14 cellular contexts compared by ENCODE assay signal in genomic region chr1:2316451-2316940, GRCh38.
A peak's percentile ranks its signal among the peaks of the same experiment; 100 is the strongest.
DNase-seq lines count a peak whose midpoint lies in the region; TF ChIP-seq lines count a peak whose summit lies in the region.
"Had no signal": no experiment of that assay in that cellular context is flagged by ENCODE, and none has a peak within 500 bp of the region (broad histone marks: within the 10 kb centered on the region; RNA-seq: fewer than 3 reads in every experiment).

No MANE protein-coding gene starts in this region.

- DNase-seq in EL: peak; percentile 65
- DNase-seq in RWPE1 (ENCODE audit: low spot score): no peak
- no peak for DNase-seq in glutamatergic neuron
- no peak for DNase-seq in spleen
- DNase-seq in NCI-H2107 treated with DMSO at 0.1 percent for 48 hours (lab: John Stamatoyannopoulos, UW; ENCODE audit: unreplicated experiment): no peak
- no peak for DNase-seq in HCEC 1CT
- no peak for DNase-seq in epidermal melanocyte (ENCODE audit: insufficient read length, low spot score)
- no peak for DNase-seq in HuH-7.5 (ENCODE audit: low spot score)
- DNase-seq: activated CD4-positive, CD25-positive, alpha-beta regulatory T cell treated with anti-CD3 and anti-CD28 coated beads, Interleukin-2, amount 50 U/mL, for 72 hours; activated effector memory CD4-positive, alpha-beta T cell treated with Interleukin-2 at 50 U/mL for 16 hours; heart left ventricle; NCI-H2227 treated with DMSO at 0.1 percent for 48 hours; SHP77 treated with DMSO at 0.1 percent for 48 hours had no signal

- H3K4me3 ChIP-seq in spleen: no peak overlapping the region
- H3K4me3 ChIP-seq: GM12878, heart left ventricle had no signal

- POLR2A ChIA-PET in RWPE1 (lab: Yijun Ruan, JAX; ENCODE audit: low non-redundant PET): no interaction called here

- H3K4me1 ChIP-seq in spleen: peaks cover 28 to 89% (median 56%) of the 10 kb centered on the region in 6 donors

- intact Hi-C loops in spleen (cut with DNase I; ENCODE audit: low total_unique reads): no loop called here

- CTCF ChIA-PET in RWPE1 (lab: Yijun Ruan, JAX): interaction anchor here (0.5 to 2.6 kb wide), 4 partner anchors 104 to 143 kb away, joined by 3 to 12 read pairs (median 4); partner anchors contain the start of gene FAAP20

- no peak overlapping the region for H3K4me3 Mint-ChIP-seq in glutamatergic neuron (ENCODE audit: unreplicated experiment)

- peaks cover 0 to 51% (median 0%) of the 10 kb centered on the region in 7 donors for H3K27me3 ChIP-seq in spleen (replicated peaks in 1 of 7)

- H3K9me3 ChIP-seq in spleen: no peaks in the 10 kb centered on the region
- H3K9me3 ChIP-seq: heart left ventricle had no signal

- H3K9me3 Mint-ChIP-seq in glutamatergic neuron (ENCODE audit: unreplicated experiment): no peaks in the 10 kb centered on the region

- no peaks in the 10 kb centered on the region for H3K36me3 ChIP-seq in spleen
- H3K36me3 ChIP-seq: heart left ventricle had no signal

- H3K27ac Mint-ChIP-seq in glutamatergic neuron (ENCODE audit: unreplicated experiment): peak overlapping the region; percentile 33

- no peaks in the 10 kb centered on the region for H3K36me3 Mint-ChIP-seq in glutamatergic neuron (ENCODE audit: unreplicated experiment)

- peaks cover under 1% of the 10 kb centered on the region for H3K27me3 Mint-ChIP-seq in glutamatergic neuron (ENCODE audit: unreplicated experiment)

- TF ChIP-seq POLR2A in spleen (IDR thresholded peaks at IDR 0.05): no peak

- 54 to 82% (median 78%) methylated on average over 4 to 14 of the region's 14 CpGs for WGBS in spleen, 5 donors

- H3K4me1 Mint-ChIP-seq in glutamatergic neuron (ENCODE audit: low read depth, unreplicated experiment): no peaks in the 10 kb centered on the region

- TF ChIP-seq CTCF in RWPE1 (conservative IDR thresholded peaks at IDR 0.05; ENCODE audit: low read depth) (no peak), glutamatergic neuron (IDR thresholded peaks at IDR 0.05; ENCODE audit: partially characterized antibody, unreplicated experiment) (no peak), spleen (IDR thresholded peaks at IDR 0.05 in 8 of 11, conservative IDR thresholded peaks at IDR 0.05 in 3 of 11) (no peak)

- peak overlapping the region; percentile 88 for H3K27ac ChIP-seq in RWPE1
- H3K27ac ChIP-seq in spleen: peak overlapping the region in 5 of 8 donors; percentile 21 to 96 (median 90)
